Comparison of ENCODE assay signal across 7 cellular contexts in genomic region chr19:38375748-38376147, GRCh38. TPM values are rescaled to one million over a fixed set of nuclear protein-coding genes. Genes with fewer than 3 reads are reported as not detected.
A peak's percentile ranks its signal among the peaks of the same experiment; 100 is the strongest.
DNase-seq lines count a peak whose midpoint lies in the region; ATAC-seq and TF ChIP-seq lines count a peak whose summit lies in the region.
"Had no signal": no experiment of that assay in that cellular context is flagged by ENCODE, and none has a peak within 500 bp of the region (broad histone marks: within the 10 kb centered on the region; RNA-seq: fewer than 3 reads in every experiment).

No MANE protein-coding gene starts in this region.

- no peaks in the 10 kb centered on the region for H3K9me3 ChIP-seq in breast epithelium

- H3K36me3 Mint-ChIP-seq in neural crest cell (ENCODE audit: low read depth): peaks cover 6% of the 10 kb centered on the region

- H3K9me3 Mint-ChIP-seq in neural crest cell: no peaks in the 10 kb centered on the region

- no peak for TF ChIP-seq POLR2A in breast epithelium (IDR thresholded peaks at IDR 0.05)

- peaks cover 24% of the 10 kb centered on the region for H3K4me1 Mint-ChIP-seq in neural crest cell

- peak overlapping the region; percentile 75 to 90 (median 87) for H3K4me3 ChIP-seq in breast epithelium

- ATAC-seq in GM18870 (IDR thresholded peaks at IDR 0.05; ENCODE audit: unreplicated experiment): no peak

- TF ChIP-seq CTCF in breast epithelium (IDR thresholded peaks at IDR 0.05) (no peak), neural crest cell (conservative IDR thresholded peaks at IDR 0.05) (no peak)

- no peaks in the 10 kb centered on the region for H3K27me3 ChIP-seq in breast epithelium

- H3K4me3 Mint-ChIP-seq in neural crest cell: peak overlapping the region; percentile 99

- DNase-seq in HCEC 1CT (peak; percentile 15), breast epithelium (ENCODE audit: low spot score in 2 of 2) (no peak), neural crest cell (ENCODE audit: low read depth, low spot score) (no peak), NCI-H1436 treated with DMSO at 0.1 percent for 48 hours (lab: John Stamatoyannopoulos, UW) (no peak)
- DNase-seq in activated CD4-positive, alpha-beta T cell treated with anti-CD3 and anti-CD28 coated beads for 4 hours: no peak
- DNase-seq: stimulated activated CD4-positive, alpha-beta T cell treated with anti-CD3 and anti-CD28 coated beads, Interleukin-2, amount 100 ng/mL, for 48 hours had no signal

- peaks cover 7 to 12% of the 10 kb centered on the region in 2 donors for H3K4me1 ChIP-seq in breast epithelium

- H3K27me3 Mint-ChIP-seq in neural crest cell (ENCODE audit: low read depth): peaks cover 14% of the 10 kb centered on the region

- peaks cover under 1% of the 10 kb centered on the region for H3K36me3 ChIP-seq in breast epithelium

- intact Hi-C loops in breast epithelium (cut with DNase I; ENCODE audit: low total_unique reads): no loop called here

- H3K27ac ChIP-seq in breast epithelium: no peak overlapping the region

- peak overlapping the region; percentile 98 for H3K27ac Mint-ChIP-seq in neural crest cell (ENCODE audit: unreplicated experiment)

RNA-seq across cellular contexts. Expression of gene PSMD8, which starts 1.4 kb away (rescaled TPM):
- total RNA-seq in breast epithelium: 100 to 1,000 TPM; 203 to 598 (median 218) TPM
- 186 and 190 TPM in 2 replicates for total RNA-seq in neural crest cell

RNA-seq across cellular contexts. Expression of gene GGN, which starts 12.1 kb away (rescaled TPM):
- total RNA-seq in breast epithelium (under 1 TPM; 0.16 to 0.44 (median 0.33) TPM), neural crest cell (1.4 and 2.2 TPM in 2 replicates)

RNA-seq across cellular contexts. Expression of gene SPRED3, which starts 12.7 kb away (rescaled TPM):
- total RNA-seq in breast epithelium: under 1 TPM; 0.16 to 0.66 (median 0.29) TPM
- total RNA-seq in neural crest cell: 11.2 and 12.0 TPM in 2 replicates

RNA-seq across cellular contexts. Expression of gene FAM98C, which starts 27.1 kb away (rescaled TPM):
- 10 to 100 TPM; 21.1 to 32.6 (median 22.9) TPM for total RNA-seq in breast epithelium
- total RNA-seq in neural crest cell: 10.6 and 11.8 TPM in 2 replicates

RNA-seq across cellular contexts. Expression of gene CATSPERG, which starts 40.1 kb away (rescaled TPM):
- 1 to 10 TPM; 6.4 to 7.8 (median 6.9) TPM for total RNA-seq in breast epithelium
- 5.0 and 6.0 TPM in 2 replicates for total RNA-seq in neural crest cell
